In genomic region chr6:38287487-38287886, GRCh38 we compare ENCODE assay signal across 9 cellular contexts.
"Had no signal": no experiment of that assay in that cellular context is flagged by ENCODE, and none has a peak within 500 bp of the region (broad histone marks: within the 10 kb centered on the region; RNA-seq: fewer than 3 reads in every experiment).

No MANE protein-coding gene starts in this region.

- H3K4me3 Mint-ChIP-seq: H9 had no signal

- H3K4me2 ChIP-seq: KMS-11 had no signal

- H3K27ac Mint-ChIP-seq: H9 had no signal

- H2AFZ ChIP-seq: GM23248 had no signal

- H3K4me3 ChIP-seq: GM23248 had no signal

- DNase-seq: GM23248, GOT3, H9, HCEC 1CT, Karpas-422, KBM-7 had no signal

- H3K9ac ChIP-seq: GM23248, KMS-11 had no signal

- H3K27ac ChIP-seq: GM23248, KMS-11 had no signal

- FAIRE-seq: H54, HTR-8/SVneo had no signal
